ENCODE assay signal across 10 cellular contexts in the genomic region with DNA sequence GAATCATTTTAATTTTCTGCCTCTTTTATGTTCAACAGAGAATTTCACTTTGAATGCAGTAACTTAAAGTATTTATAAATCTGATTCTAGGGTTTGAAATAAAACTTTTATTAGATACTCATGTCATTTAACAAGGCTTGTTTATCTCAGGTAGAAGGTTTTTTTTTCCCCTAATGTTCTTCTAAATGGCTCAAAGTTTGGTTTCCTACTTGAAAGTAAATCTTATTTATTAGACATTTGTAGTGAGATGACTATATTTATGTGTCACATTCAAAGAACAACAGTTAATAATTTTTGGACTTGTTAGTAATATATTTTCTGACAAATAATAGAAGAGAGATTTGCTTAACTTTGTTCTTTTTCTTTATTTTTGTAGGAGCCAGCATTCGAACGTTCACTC.
"Had no signal": no experiment of that assay in that cellular context is flagged by ENCODE, and none has a peak within 500 bp of the region (broad histone marks: within the 10 kb centered on the region; RNA-seq: fewer than 3 reads in every experiment).

No MANE protein-coding gene starts in this region.

- H3K4me2 ChIP-seq: KMS-11 had no signal

- H3K9me3 ChIP-seq: HAP-1 had no signal

- H3K9me3 Mint-ChIP-seq: IgD-negative memory B cell had no signal

- DNase-seq: GM23248, GOT3, H7, KBM-7 had no signal

- FAIRE-seq: HepG2 had no signal

- H3K4me3 Mint-ChIP-seq: IgD-negative memory B cell had no signal

- H3K27me3 Mint-ChIP-seq: IgD-negative memory B cell had no signal

- H3K27ac ChIP-seq: GM23248, HL-60, KMS-11 had no signal

- ATAC-seq: HCT116, HepG2 had no signal

- H2AFZ ChIP-seq: GM23248 had no signal

- H3K9ac ChIP-seq: GM23248, KMS-11 had no signal

- H3K4me3 ChIP-seq: GM23248, HAP-1 had no signal

- H3K36me3 ChIP-seq: HAP-1 had no signal

- H3K27ac Mint-ChIP-seq: IgD-negative memory B cell had no signal
